9 cellular contexts compared by ENCODE assay signal in the genomic region with DNA sequence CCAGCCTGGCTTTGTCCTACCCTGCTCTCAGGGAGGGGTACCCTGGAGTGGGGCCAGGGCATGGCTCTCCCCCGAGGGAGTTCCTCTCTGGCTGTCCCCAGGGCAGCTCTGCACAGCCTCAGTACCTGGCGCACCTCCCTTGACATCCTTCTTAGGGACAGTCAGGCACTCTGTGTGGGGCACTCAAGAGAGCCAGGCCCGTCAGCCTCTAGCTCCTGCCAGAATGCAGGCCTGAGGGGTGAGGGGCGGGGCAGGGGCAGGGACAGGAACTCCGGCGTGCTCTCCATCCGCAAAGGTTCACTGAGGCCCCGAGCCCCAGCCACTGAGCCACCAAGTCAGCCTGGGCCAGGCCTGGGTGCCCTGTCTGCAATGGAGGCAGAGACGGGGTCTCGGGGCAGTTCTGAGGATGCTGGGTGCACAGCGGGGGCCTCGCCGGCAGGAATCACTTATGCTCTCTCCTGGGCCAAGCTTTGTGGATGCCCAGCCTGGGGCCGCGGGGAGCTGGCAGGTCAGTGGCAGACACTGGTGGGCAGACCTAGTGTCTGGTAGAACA. TPM values are rescaled to one million over a fixed set of nuclear protein-coding genes. Genes with fewer than 3 reads are reported as not detected.
DNase-seq lines count a peak whose midpoint lies in the region; ATAC-seq and TF ChIP-seq lines count a peak whose summit lies in the region.
"Had no signal": no experiment of that assay in that cellular context is flagged by ENCODE, and none has a peak within 500 bp of the region (broad histone marks: within the 10 kb centered on the region; RNA-seq: fewer than 3 reads in every experiment).

No MANE protein-coding gene starts in this region.

- peak overlapping the region; percentile 97 for H3K27ac Mint-ChIP-seq in activated naive CD8-positive, alpha-beta T cell treated with anti-CD3 and anti-CD28 coated beads, Interleukin-2, amount 10 ng/mL, durations not matched to agents 7 days and 5 days

- no peak for TF ChIP-seq CTCF in foreskin keratinocyte (conservative IDR thresholded peaks at IDR 0.05)

- H3K27ac ChIP-seq in mesodermal cell (ENCODE audit: low read depth, low read length, severe bottlenecking) (peak overlapping the region; percentile 97), foreskin keratinocyte (no peak overlapping the region)
- H3K27ac ChIP-seq: VCaP had no signal

- WGBS in mesodermal cell (ENCODE audit: insufficient coverage in 2 of 2), 2 experiments: 40 to 47% methylated on average over 14 to 15 of the region's 15 CpGs

- H3K9me3 Mint-ChIP-seq in activated naive CD8-positive, alpha-beta T cell treated with anti-CD3 and anti-CD28 coated beads, Interleukin-2, amount 10 ng/mL, durations not matched to agents 7 days and 5 days: peaks cover 3% of the 10 kb centered on the region

- H3K36me3 ChIP-seq in mesodermal cell (ENCODE audit: control insufficient read depth, insufficient read depth, low read length): peaks cover 52% of the 10 kb centered on the region

- H3K4me3 Mint-ChIP-seq in activated naive CD8-positive, alpha-beta T cell treated with anti-CD3 and anti-CD28 coated beads, Interleukin-2, amount 10 ng/mL, durations not matched to agents 7 days and 5 days: peak overlapping the region; percentile 91

- peaks cover 20% of the 10 kb centered on the region for H3K36me3 Mint-ChIP-seq in activated naive CD8-positive, alpha-beta T cell treated with anti-CD3 and anti-CD28 coated beads, Interleukin-2, amount 10 ng/mL, durations not matched to agents 7 days and 5 days

- H3K4me1 Mint-ChIP-seq in activated naive CD8-positive, alpha-beta T cell treated with anti-CD3 and anti-CD28 coated beads, Interleukin-2, amount 10 ng/mL, durations not matched to agents 7 days and 5 days: peaks cover 22% of the 10 kb centered on the region

- peaks cover 42% of the 10 kb centered on the region for H3K4me1 ChIP-seq in mesodermal cell (ENCODE audit: control insufficient read depth, insufficient read depth, low read length, poor library complexity, severe bottlenecking)
- peaks cover 7% of the 10 kb centered on the region for H3K4me1 ChIP-seq in foreskin keratinocyte

- POLR2A ChIA-PET in activated naive CD8-positive, alpha-beta T cell treated with anti-CD3 and anti-CD28 coated beads, Interleukin-2, amount 10 ng/mL, durations not matched to agents 7 days and 5 days (lab: Charles Lee): interaction anchor here (0.5 to 4.0 kb wide), 6 partner anchors 8 to 563 kb away, joined by 3 to 49 read pairs (median 5); a partner anchor contains a TSS

- peak; percentile 77 for DNase-seq in activated naive CD8-positive, alpha-beta T cell treated with anti-CD3 and anti-CD28 coated beads, Interleukin-2, amount 10 ng/mL, durations not matched to agents 7 days and 5 days
- DNase-seq in glomerular visceral epithelial cell (ENCODE audit: extremely low spot score) (no peak), OCI-M1 (lab: John Stamatoyannopoulos, UW) (no peak), foreskin keratinocyte (no peak), NCI-H82 treated with DMSO at 0.1 percent for 48 hours (lab: John Stamatoyannopoulos, UW; ENCODE audit: unreplicated experiment) (no peak)

- no peaks in the 10 kb centered on the region for H3K27me3 Mint-ChIP-seq in activated naive CD8-positive, alpha-beta T cell treated with anti-CD3 and anti-CD28 coated beads, Interleukin-2, amount 10 ng/mL, durations not matched to agents 7 days and 5 days

- H3K27me3 ChIP-seq in foreskin keratinocyte: no peaks in the 10 kb centered on the region

- ATAC-seq in GM18907 (IDR thresholded peaks at IDR 0.05; ENCODE audit: unreplicated experiment) (peak; percentile 12), HG02852 (IDR thresholded peaks at IDR 0.05; ENCODE audit: unreplicated experiment) (peak; percentile 2), foreskin keratinocyte (no peak)
- peak; percentile 27 for ATAC-seq in activated naive CD8-positive, alpha-beta T cell treated with anti-CD3 and anti-CD28 coated beads, Interleukin-2, amount 10 ng/mL, durations not matched to agents 7 days and 5 days (ENCODE audit: low read depth)

- H3K4me3 ChIP-seq in mesodermal cell (ENCODE audit: extremely low read depth, insufficient read depth, low read length, poor library complexity, severe bottlenecking): no peak overlapping the region

- peaks cover 16% of the 10 kb centered on the region for H3K9me3 ChIP-seq in mesodermal cell (ENCODE audit: control insufficient read depth, low read length)

RNA-seq across cellular contexts. Expression of a gene that starts 10.1 kb away (rescaled TPM):
- 10 to 100 TPM; 33.3 to 36.2 TPM for total RNA-seq in activated naive CD8-positive, alpha-beta T cell treated with anti-CD3 and anti-CD28 coated beads, Interleukin-2, amount 10 ng/mL, durations not matched to agents 7 days and 5 days
- 55.2 TPM for polyA plus RNA-seq in mesodermal cell (2013, experiment 1 of 2)
- 43.4 TPM for polyA plus RNA-seq in mesodermal cell (2013, experiment 2 of 2)
- 23.8 and 26.3 TPM in 2 replicates for total RNA-seq in foreskin keratinocyte
- 17.8 and 18.1 TPM in 2 replicates for polyA plus RNA-seq in foreskin keratinocyte
